29 cellular contexts compared by ENCODE assay signal in genomic region chr5:112655513-112655912, GRCh38.
"Had no signal": no experiment of that assay in that cellular context is flagged by ENCODE, and none has a peak within 500 bp of the region (broad histone marks: within the 10 kb centered on the region; RNA-seq: fewer than 3 reads in every experiment).

No MANE protein-coding gene starts in this region.

- H3K4me3 ChIP-seq: stomach, suprapubic skin, testis, thoracic aorta, thyroid gland, tibial artery, tibial nerve, transverse colon, upper lobe of left lung, upper lobe of right lung, uterus, vagina had no signal

- H3K27ac ChIP-seq: stomach, suprapubic skin, testis, thoracic aorta, thyroid gland, tibial artery, tibial nerve, transverse colon, upper lobe of left lung, upper lobe of right lung, uterus, vagina had no signal

- H3K4me1 Mint-ChIP-seq: stimulated activated effector memory CD8-positive, alpha-beta T cell treated with anti-CD3 and anti-CD28 coated beads, Interleukin-12 subunit alpha, Interleukin-12 subunit beta, amount 100 ng/mL, for 72 hours; stimulated activated memory B cell treated with anti-CD40 and anti-IgM and Interleukin-4, amounts not matched to agents 10 μg/mL and 1 μg/mL and 100 μg/mL, for 72 hours; stimulated activated naive B cell treated with anti-CD40 and anti-IgM and Interleukin-4, amounts not matched to agents 10 μg/mL and 1 μg/mL and 100 μg/mL, for 72 hours; stimulated activated naive CD8-positive, alpha-beta T cell treated with anti-CD3 and anti-CD28 coated beads, Interleukin-15, amount 100 ng/mL, for 72 hours had no signal

- FAIRE-seq: urothelium cell line had no signal

- H3K27me3 ChIP-seq: stomach, suprapubic skin, testis, thyroid gland, tibial artery, tibial nerve, transverse colon, upper lobe of left lung, upper lobe of right lung, uterus, vagina had no signal

- H3K4me3 Mint-ChIP-seq: stimulated activated effector memory CD8-positive, alpha-beta T cell treated with anti-CD3 and anti-CD28 coated beads, Interleukin-12 subunit alpha, Interleukin-12 subunit beta, amount 100 ng/mL, for 72 hours; stimulated activated memory B cell treated with anti-CD40 and anti-IgM and Interleukin-4, amounts not matched to agents 10 μg/mL and 1 μg/mL and 100 μg/mL, for 72 hours; stimulated activated naive B cell treated with anti-CD40 and anti-IgM and Interleukin-4, amounts not matched to agents 10 μg/mL and 1 μg/mL and 100 μg/mL, for 72 hours; stimulated activated naive CD8-positive, alpha-beta T cell treated with anti-CD3 and anti-CD28 coated beads, Interleukin-15, amount 100 ng/mL, for 72 hours; stimulated activated naive CD8-positive, alpha-beta T cell treated with anti-CD3 and anti-CD28 coated beads, Interleukin-15, Interleukin-2, amounts not matched to agents 100 ng/mL and 50 ng/mL, for 24 hours; type B pancreatic cell had no signal

- ATAC-seq: stimulated activated effector memory CD8-positive, alpha-beta T cell treated with anti-CD3 and anti-CD28 coated beads, Interleukin-12 subunit alpha, Interleukin-12 subunit beta, amount 100 ng/mL, for 72 hours; stimulated activated memory B cell treated with anti-CD40 and anti-IgM and Interleukin-4, amounts not matched to agents 10 μg/mL and 1 μg/mL and 100 μg/mL, for 72 hours; stimulated activated naive B cell treated with anti-CD40 and anti-IgM and Interleukin-4, amounts not matched to agents 10 μg/mL and 1 μg/mL and 100 μg/mL, for 72 hours; stimulated activated naive CD8-positive, alpha-beta T cell treated with anti-CD3 and anti-CD28 coated beads, Interleukin-15, amount 100 ng/mL, for 72 hours; stimulated activated naive CD8-positive, alpha-beta T cell treated with anti-CD3 and anti-CD28 coated beads, Interleukin-15, Interleukin-2, amounts not matched to agents 100 U/mL and 50 U/mL, for 24 hours; upper lobe of right lung had no signal

- H3K36me3 Mint-ChIP-seq: stimulated activated effector memory CD8-positive, alpha-beta T cell treated with anti-CD3 and anti-CD28 coated beads, Interleukin-12 subunit alpha, Interleukin-12 subunit beta, amount 100 ng/mL, for 72 hours; stimulated activated memory B cell treated with anti-CD40 and anti-IgM and Interleukin-4, amounts not matched to agents 10 μg/mL and 1 μg/mL and 100 μg/mL, for 72 hours; type B pancreatic cell had no signal

- H3K27me3 Mint-ChIP-seq: type B pancreatic cell had no signal

- H3K36me3 ChIP-seq: stomach, suprapubic skin, thoracic aorta, thyroid gland, tibial artery, tibial nerve, transverse colon, upper lobe of left lung, upper lobe of right lung, uterus, vagina had no signal

- H3K9me3 ChIP-seq: suprapubic skin, testis, thoracic aorta, thyroid gland, tibial artery, upper lobe of left lung, upper lobe of right lung, uterus, vagina had no signal

- H3K27ac Mint-ChIP-seq: stimulated activated effector memory CD8-positive, alpha-beta T cell treated with anti-CD3 and anti-CD28 coated beads, Interleukin-12 subunit alpha, Interleukin-12 subunit beta, amount 100 ng/mL, for 72 hours; stimulated activated memory B cell treated with anti-CD40 and anti-IgM and Interleukin-4, amounts not matched to agents 10 μg/mL and 1 μg/mL and 100 μg/mL, for 72 hours; stimulated activated naive B cell treated with anti-CD40 and anti-IgM and Interleukin-4, amounts not matched to agents 10 μg/mL and 1 μg/mL and 100 μg/mL, for 72 hours; stimulated activated naive CD8-positive, alpha-beta T cell treated with anti-CD3 and anti-CD28 coated beads, Interleukin-15, Interleukin-2, amounts not matched to agents 100 ng/mL and 50 ng/mL, for 24 hours; type B pancreatic cell had no signal

- DNase-seq: stimulated activated CD4-positive, alpha-beta T cell treated with anti-CD3 and anti-CD28 coated beads, Interleukin-2, amount 100 ng/mL, for 48 hours; stimulated activated CD4-positive, alpha-beta T cell treated with anti-CD3 and anti-CD28 coated beads, Interleukin-4, amount 100 ng/mL, for 1 hour; stimulated activated CD4-positive, alpha-beta T cell treated with anti-CD3 and anti-CD28 coated beads, Interleukin-4, amount 100 ng/mL, for 24 hours; stimulated activated CD4-positive, alpha-beta T cell treated with anti-CD3 and anti-CD28 coated beads, Interleukin-4, amount 100 ng/mL, for 4 hours; stimulated activated CD8-positive, alpha-beta memory T cell treated with anti-CD3 and anti-CD28 coated beads, Interleukin-4, amount 100 ng/mL, for 48 hours; stimulated activated naive B cell treated with anti-CD40 and anti-IgM and Interleukin-4, amounts not matched to agents 10 μg/mL and 1 μg/mL and 100 μg/mL, for 72 hours; stimulated activated naive CD4-positive, alpha-beta T cell; stimulated activated naive CD4-positive, alpha-beta T cell treated with Interleukin-2 at 50 U/mL for 16 hours; stimulated activated naive CD8-positive, alpha-beta T cell treated with anti-CD3 and anti-CD28 coated beads, Interleukin-15, amount 100 ng/mL, for 72 hours; stimulated activated naive CD8-positive, alpha-beta T cell treated with anti-CD3 and anti-CD28 coated beads, Interleukin-15, Interleukin-2, amounts not matched to agents 100 U/mL and 50 U/mL, for 24 hours; stomach; substantia nigra; testis; thyroid gland; tibial artery; transverse colon; trophoblast cell; upper lobe of right lung; uterus had no signal

- H3K4me1 ChIP-seq: stomach, suprapubic skin, testis, thyroid gland, tibial artery, tibial nerve, transverse colon, upper lobe of left lung, upper lobe of right lung, uterus, vagina had no signal
